In the genomic region with DNA sequence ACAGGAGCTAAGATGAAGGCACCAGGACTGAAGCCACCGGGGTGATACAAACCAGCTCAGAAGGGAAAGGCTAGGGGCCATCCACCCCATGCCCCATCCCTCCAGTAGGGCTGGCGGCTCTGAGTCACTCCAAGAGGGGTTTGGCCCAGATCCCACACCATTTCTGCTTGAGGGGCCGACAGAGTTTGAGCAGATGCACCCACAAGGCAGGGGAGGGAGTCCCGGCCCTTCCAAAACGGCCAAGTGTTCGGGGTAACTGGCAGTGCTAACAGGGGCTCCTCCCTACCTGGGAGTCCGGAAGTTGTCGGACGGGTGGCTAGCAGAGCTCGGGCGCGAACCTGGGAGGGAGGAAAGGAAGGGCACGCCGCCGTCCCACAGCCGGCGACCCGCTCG, we compare ENCODE assay signal across 7 cellular contexts. TPM values are rescaled to one million over a fixed set of nuclear protein-coding genes. Genes with fewer than 3 reads are reported as not detected.
DNase-seq lines count a peak whose midpoint lies in the region; ATAC-seq and TF ChIP-seq lines count a peak whose summit lies in the region.

No MANE protein-coding gene starts in this region.

- H3K27ac ChIP-seq in GM23338 (ENCODE audit: low read depth) (no peak overlapping the region), ascending aorta (peak overlapping the region; percentile 88 to 97), iPS-18a (ENCODE audit: low read length) (no peak overlapping the region)

- H3K27me3 ChIP-seq in GM23338 (ENCODE audit: insufficient read depth) (no peaks in the 10 kb centered on the region), MG63 (no peaks in the 10 kb centered on the region), ascending aorta (no peaks in the 10 kb centered on the region), iPS-18a (ENCODE audit: control insufficient read depth, insufficient read depth, low read length) (no peaks in the 10 kb centered on the region)

- intact Hi-C loops in ascending aorta (cut with DNase I) = loop anchor here (1.0 kb wide), 1 partner anchor 26 kb away; the partner anchor contains the start of gene FAM3A

- H3K9ac ChIP-seq in iPS-18a (ENCODE audit: low read length) = no peak overlapping the region

- H3K4me3 Mint-ChIP-seq in GM23338 = peak overlapping the region; percentile 76

- H3K79me2 ChIP-seq in GM23338 (replicated peaks; ENCODE audit: insufficient read depth) = no peaks in the 10 kb centered on the region

- H3K4me1 Mint-ChIP-seq in GM23338 = peaks cover 3% of the 10 kb centered on the region; the same call in 2 of the 3 replicates

- peak overlapping the region; percentile 75 for H3K4me2 ChIP-seq in GM23338

- peak overlapping the region; percentile 54 for H3K4me3 ChIP-seq in GM23338
- H3K4me3 ChIP-seq in MG63 = peak overlapping the region; percentile 65
- H3K4me3 ChIP-seq in ascending aorta = peak overlapping the region; percentile 64 to 94
- peak overlapping the region; percentile 46 for H3K4me3 ChIP-seq in iPS-18a (ENCODE audit: low read length)

- H3K9me3 Mint-ChIP-seq in GM23338 = no peaks in the 10 kb centered on the region

- ATAC-seq in GM18499 (IDR thresholded peaks at IDR 0.05; ENCODE audit: insufficient read depth, unreplicated experiment) = peak; percentile 9
- ATAC-seq in GM23338 = peak; percentile 6; the same call in 2 of the 3 replicates

- H3F3A ChIP-seq in GM23338 (replicated peaks; ENCODE audit: low read depth) = no peaks in the 10 kb centered on the region

- peaks cover 16% of the 10 kb centered on the region for H3K27me3 Mint-ChIP-seq in GM23338 (ENCODE audit: insufficient read depth, low read depth, poor library complexity)

- H3K36me3 ChIP-seq in GM23338 (ENCODE audit: insufficient read depth) (no peaks in the 10 kb centered on the region), MG63 (peaks cover 7% of the 10 kb centered on the region), ascending aorta (peaks cover 0 to 6% of the 10 kb centered on the region in 2 donors), iPS-18a (ENCODE audit: control insufficient read depth, low read depth, low read length) (no peaks in the 10 kb centered on the region)

- peak; percentile 25 for DNase-seq in GM23338 (ENCODE audit: low spot score)
- DNase-seq in MG63 = peak; percentile 55
- no peak for DNase-seq in ascending aorta (ENCODE audit: low spot score in 2 of 2)
- DNase-seq in stimulated activated CD4-positive, alpha-beta T cell treated with anti-CD3 and anti-CD28 coated beads, Interleukin-4, amount 100 ng/mL, for 1 hour = peak; percentile 17
- DNase-seq in KG1 (lab: John Stamatoyannopoulos, UW) = no peak

- no peaks in the 10 kb centered on the region for H4K20me1 ChIP-seq in GM23338 (replicated peaks; ENCODE audit: insufficient read depth)

- H3K9me3 ChIP-seq in MG63 = no peaks in the 10 kb centered on the region
- H3K9me3 ChIP-seq in ascending aorta = no peaks in the 10 kb centered on the region
- peaks cover 9% of the 10 kb centered on the region for H3K9me3 ChIP-seq in iPS-18a (ENCODE audit: control insufficient read depth, low read depth, low read length)

- 0 out of 2 replicates have a peak overlapping the region, but pooled peaks have one; percentile 74 for H3K27ac Mint-ChIP-seq in GM23338

- TF ChIP-seq CTCF in GM23338 (conservative IDR thresholded peaks at IDR 0.05; ENCODE audit: low read depth in 2 of 2) = no peak
- TF ChIP-seq CTCF in ascending aorta (IDR thresholded peaks at IDR 0.05) = no peak

- H2AFZ ChIP-seq in GM23338 = no peak overlapping the region

- no peaks in the 10 kb centered on the region; the same call in 2 of the 3 replicates for H3K36me3 Mint-ChIP-seq in GM23338 (ENCODE audit: low read depth)

- no peaks in the 10 kb centered on the region for H3K4me1 ChIP-seq in GM23338 (ENCODE audit: insufficient read depth)
- peaks cover 0 to 8% of the 10 kb centered on the region in 2 donors for H3K4me1 ChIP-seq in ascending aorta
- H3K4me1 ChIP-seq in iPS-18a (ENCODE audit: control insufficient read depth, low read depth, low read length) = no peaks in the 10 kb centered on the region

- no peaks in the 10 kb centered on the region for H3K9me2 ChIP-seq in GM23338 (ENCODE audit: insufficient read depth)

TF ChIP-seq in GM23338, 12 proteins besides CTCF, POLR2A, EP300 and RAD21 (continues in another document):
- TF ChIP-seq, protein P1, sequence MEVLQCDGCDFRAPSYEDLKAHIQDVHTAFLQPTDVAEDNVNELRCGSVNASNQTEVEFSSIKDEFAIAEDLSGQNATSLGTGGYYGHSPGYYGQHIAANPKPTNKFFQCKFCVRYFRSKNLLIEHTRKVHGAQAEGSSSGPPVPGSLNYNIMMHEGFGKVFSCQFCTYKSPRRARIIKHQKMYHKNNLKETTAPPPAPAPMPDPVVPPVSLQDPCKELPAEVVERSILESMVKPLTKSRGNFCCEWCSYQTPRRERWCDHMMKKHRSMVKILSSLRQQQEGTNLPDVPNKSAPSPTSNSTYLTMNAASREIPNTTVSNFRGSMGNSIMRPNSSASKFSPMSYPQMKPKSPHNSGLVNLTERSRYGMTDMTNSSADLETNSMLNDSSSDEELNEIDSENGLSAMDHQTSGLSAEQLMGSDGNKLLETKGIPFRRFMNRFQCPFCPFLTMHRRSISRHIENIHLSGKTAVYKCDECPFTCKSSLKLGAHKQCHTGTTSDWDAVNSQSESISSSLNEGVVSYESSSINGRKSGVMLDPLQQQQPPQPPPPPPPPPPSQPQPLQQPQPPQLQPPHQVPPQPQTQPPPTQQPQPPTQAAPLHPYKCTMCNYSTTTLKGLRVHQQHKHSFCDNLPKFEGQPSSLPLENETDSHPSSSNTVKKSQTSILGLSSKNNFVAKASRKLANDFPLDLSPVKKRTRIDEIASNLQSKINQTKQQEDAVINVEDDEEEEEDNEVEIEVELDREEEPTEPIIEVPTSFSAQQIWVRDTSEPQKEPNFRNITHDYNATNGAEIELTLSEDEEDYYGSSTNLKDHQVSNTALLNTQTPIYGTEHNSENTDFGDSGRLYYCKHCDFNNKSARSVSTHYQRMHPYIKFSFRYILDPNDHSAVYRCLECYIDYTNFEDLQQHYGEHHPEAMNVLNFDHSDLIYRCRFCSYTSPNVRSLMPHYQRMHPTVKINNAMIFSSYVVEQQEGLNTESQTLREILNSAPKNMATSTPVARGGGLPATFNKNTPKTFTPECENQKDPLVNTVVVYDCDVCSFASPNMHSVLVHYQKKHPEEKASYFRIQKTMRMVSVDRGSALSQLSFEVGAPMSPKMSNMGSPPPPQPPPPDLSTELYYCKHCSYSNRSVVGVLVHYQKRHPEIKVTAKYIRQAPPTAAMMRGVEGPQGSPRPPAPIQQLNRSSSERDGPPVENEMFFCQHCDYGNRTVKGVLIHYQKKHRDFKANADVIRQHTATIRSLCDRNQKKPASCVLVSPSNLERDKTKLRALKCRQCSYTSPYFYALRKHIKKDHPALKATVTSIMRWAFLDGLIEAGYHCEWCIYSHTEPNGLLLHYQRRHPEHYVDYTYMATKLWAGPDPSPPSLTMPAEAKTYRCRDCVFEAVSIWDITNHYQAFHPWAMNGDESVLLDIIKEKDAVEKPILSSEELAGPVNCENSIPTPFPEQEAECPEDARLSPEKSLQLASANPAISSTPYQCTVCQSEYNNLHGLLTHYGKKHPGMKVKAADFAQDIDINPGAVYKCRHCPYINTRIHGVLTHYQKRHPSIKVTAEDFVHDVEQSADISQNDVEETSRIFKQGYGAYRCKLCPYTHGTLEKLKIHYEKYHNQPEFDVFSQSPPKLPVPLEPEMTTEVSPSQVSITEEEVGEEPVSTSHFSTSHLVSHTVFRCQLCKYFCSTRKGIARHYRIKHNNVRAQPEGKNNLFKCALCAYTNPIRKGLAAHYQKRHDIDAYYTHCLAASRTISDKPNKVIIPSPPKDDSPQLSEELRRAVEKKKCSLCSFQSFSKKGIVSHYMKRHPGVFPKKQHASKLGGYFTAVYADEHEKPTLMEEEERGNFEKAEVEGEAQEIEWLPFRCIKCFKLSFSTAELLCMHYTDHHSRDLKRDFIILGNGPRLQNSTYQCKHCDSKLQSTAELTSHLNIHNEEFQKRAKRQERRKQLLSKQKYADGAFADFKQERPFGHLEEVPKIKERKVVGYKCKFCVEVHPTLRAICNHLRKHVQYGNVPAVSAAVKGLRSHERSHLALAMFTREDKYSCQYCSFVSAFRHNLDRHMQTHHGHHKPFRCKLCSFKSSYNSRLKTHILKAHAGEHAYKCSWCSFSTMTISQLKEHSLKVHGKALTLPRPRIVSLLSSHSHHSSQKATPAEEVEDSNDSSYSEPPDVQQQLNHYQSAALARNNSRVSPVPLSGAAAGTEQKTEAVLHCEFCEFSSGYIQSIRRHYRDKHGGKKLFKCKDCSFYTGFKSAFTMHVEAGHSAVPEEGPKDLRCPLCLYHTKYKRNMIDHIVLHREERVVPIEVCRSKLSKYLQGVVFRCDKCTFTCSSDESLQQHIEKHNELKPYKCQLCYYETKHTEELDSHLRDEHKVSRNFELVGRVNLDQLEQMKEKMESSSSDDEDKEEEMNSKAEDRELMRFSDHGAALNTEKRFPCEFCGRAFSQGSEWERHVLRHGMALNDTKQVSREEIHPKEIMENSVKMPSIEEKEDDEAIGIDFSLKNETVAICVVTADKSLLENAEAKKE (CRISPR knock-in tag; IDR thresholded peaks at IDR 0.05) = no peak
- no peak for TF ChIP-seq JUNB (IDR thresholded peaks at IDR 0.05; ENCODE audit: unreplicated experiment)
- no peak for TF ChIP-seq CREB1 (CRISPR knock-in tag; IDR thresholded peaks at IDR 0.05; ENCODE audit: low read depth)
- no peak for TF ChIP-seq ZNF331 (CRISPR knock-in tag; IDR thresholded peaks at IDR 0.05; ENCODE audit: low read depth)

RNA-seq across cellular contexts. Expression of gene SLC10A3, which starts 0.4 kb away (rescaled TPM):
- total RNA-seq in GM23338 (2014; rRNA removed; shearing (Covaris generic)) = 9.5 and 17.6 TPM in 2 replicates
- 7.3 and 7.6 TPM in 2 replicates for polyA plus RNA-seq in GM23338 (2016; fragmentation: Nextera tagmentation; extraction: Ambion mirVana)
- 5.1 and 15.2 TPM in 2 replicates for total RNA-seq in MG63 (2014; rRNA removed; shearing (Covaris generic); ENCODE audit: low replicate concordance)
- 66.2 TPM for total RNA-seq in ascending aorta

RNA-seq across cellular contexts. Expression of gene UBL4A, which starts 3.6 kb away (rescaled TPM):
- total RNA-seq in GM23338 (2014; rRNA removed; shearing (Covaris generic)) = 39.0 and 43.7 TPM in 2 replicates
- polyA plus RNA-seq in GM23338 (2016; fragmentation: Nextera tagmentation; extraction: Ambion mirVana) = 15.2 and 15.6 TPM in 2 replicates
- 51.9 and 101 TPM in 2 replicates for total RNA-seq in MG63 (2014; rRNA removed; shearing (Covaris generic); ENCODE audit: low replicate concordance)
- total RNA-seq in ascending aorta = 127 TPM

RNA-seq across cellular contexts. Expression of gene LAGE3, which starts 10.9 kb away (rescaled TPM):
- 60.3 and 71.0 TPM in 2 replicates for total RNA-seq in GM23338 (2014; rRNA removed; shearing (Covaris generic))
- 76.5 and 84.5 TPM in 2 replicates for polyA plus RNA-seq in GM23338 (2016; fragmentation: Nextera tagmentation; extraction: Ambion mirVana)
- 20.5 and 25.7 TPM in 2 replicates for total RNA-seq in MG63 (2014; rRNA removed; shearing (Covaris generic); ENCODE audit: low replicate concordance)
- total RNA-seq in ascending aorta = 52.0 TPM

RNA-seq across cellular contexts. Expression of gene FAM3A, which starts 26.0 kb away (rescaled TPM):
- total RNA-seq in GM23338 (2014; rRNA removed; shearing (Covaris generic)) = 14.0 and 16.5 TPM in 2 replicates
- polyA plus RNA-seq in GM23338 (2016; fragmentation: Nextera tagmentation; extraction: Ambion mirVana) = 11.8 and 12.0 TPM in 2 replicates
- total RNA-seq in MG63 (2014; rRNA removed; shearing (Covaris generic); ENCODE audit: low replicate concordance) = 22.3 and 48.2 TPM in 2 replicates
- total RNA-seq in ascending aorta = 69.9 TPM

RNA-seq across cellular contexts. Expression of gene PLXNA3, which starts 31.9 kb away (rescaled TPM):
- 5.4 and 7.0 TPM in 2 replicates for total RNA-seq in GM23338 (2014; rRNA removed; shearing (Covaris generic))
- polyA plus RNA-seq in GM23338 (2016; fragmentation: Nextera tagmentation; extraction: Ambion mirVana) = 2.7 and 4.1 TPM in 2 replicates
- 0.27 and 5.0 TPM in 2 replicates for total RNA-seq in MG63 (2014; rRNA removed; shearing (Covaris generic); ENCODE audit: low replicate concordance)
- 10.0 TPM for total RNA-seq in ascending aorta

Comparison
In these comparisons a context has a peak if more than half of its experiments do, and no peak if none do; other contexts are left out.
1. DNase-seq: peak in GM23338 (single experiment), MG63 (single experiment) and stimulated activated CD4-positive, alpha-beta T cell treated with anti-CD3 and anti-CD28 coated beads, Interleukin-4, amount 100 ng/mL, for 1 hour (single experiment); none in ascending aorta (0 of 2) and KG1 (single experiment).
2. H3K27ac ChIP-seq: peak in ascending aorta (2 of 2); none in GM23338 (single experiment) and iPS-18a (single experiment).
3. Peak in every context shown above with its lines, with median percentiles within 50 percentile points of each other: H3K4me3 ChIP-seq.